In the genomic region with DNA sequence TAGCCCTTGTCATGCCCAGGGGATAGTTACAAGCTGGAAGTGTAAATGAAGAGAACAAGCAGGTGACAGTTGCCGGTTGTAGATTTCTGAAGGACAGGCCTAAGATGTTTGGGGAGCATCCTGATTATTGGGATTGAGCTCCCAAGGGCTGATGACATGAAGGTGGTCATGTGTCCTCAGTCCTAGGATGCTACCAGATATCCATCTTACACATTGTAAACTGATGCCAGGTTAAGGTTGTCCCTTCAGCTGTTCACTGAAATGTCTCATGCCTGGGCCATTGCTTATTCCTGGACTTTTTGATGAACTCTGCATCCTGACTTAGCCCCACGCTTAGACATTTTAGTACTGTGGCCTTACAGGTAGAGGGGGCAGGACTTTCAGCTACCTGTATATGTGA, we compare ENCODE assay signal across 9 cellular contexts. TPM values are rescaled to one million over a fixed set of nuclear protein-coding genes. Genes with fewer than 3 reads are reported as not detected.
DNase-seq lines count a peak whose midpoint lies in the region; ATAC-seq, FAIRE-seq and TF ChIP-seq lines count a peak whose summit lies in the region.
"Had no signal": no experiment of that assay in that cellular context is flagged by ENCODE, and none has a peak within 500 bp of the region (broad histone marks: within the 10 kb centered on the region; RNA-seq: fewer than 3 reads in every experiment).

No MANE protein-coding gene starts in this region.

- CTCF ChIA-PET in A673 (lab: Charles Lee): no interaction called here

- in situ Hi-C loops in brain microvascular endothelial cell (cut with HindIII; ENCODE audit: low pct_ligation_motif_present, low sequenced_read_pairs): no loop called here

- intact Hi-C loops in A673 (cut with micrococcal nuclease; ENCODE audit: unreplicated experiment) (no loop called here), pancreas (cut with DNase I) (no loop called here)

- peaks cover 10% of the 10 kb centered on the region for H3K36me3 ChIP-seq in A673 (ENCODE audit: insufficient read depth, low read length, poor library complexity, severe bottlenecking)
- H3K36me3 ChIP-seq in brain microvascular endothelial cell (replicated peaks): no peaks in the 10 kb centered on the region
- peaks cover 0 to 2% of the 10 kb centered on the region in 2 donors for H3K36me3 ChIP-seq in muscle layer of duodenum (ENCODE audit: control insufficient read depth in 1 of 2, insufficient read depth in 2 of 2, low read length in 2 of 2)
- no peaks in the 10 kb centered on the region for H3K36me3 ChIP-seq in pancreas

- no peak for FAIRE-seq in pancreas (lab: Jason Lieb, UNC)

- H3K4me1 ChIP-seq in A673 (ENCODE audit: insufficient read depth, low read length, poor library complexity, severe bottlenecking) (peaks cover 13% of the 10 kb centered on the region), muscle layer of duodenum (ENCODE audit: control insufficient read depth in 1 of 2, insufficient read depth in 2 of 2, low read length in 2 of 2) (peaks cover 21 to 22% of the 10 kb centered on the region in 2 donors), pancreas (peaks cover 0 to 21% (median 6%) of the 10 kb centered on the region in 3 donors)

- H3K9me3 Mint-ChIP-seq in HFFc6: no peaks in the 10 kb centered on the region

- no peak for TF ChIP-seq CTCF in A673 (conservative IDR thresholded peaks at IDR 0.05; ENCODE audit: low read depth, low read length)
- no peak for TF ChIP-seq CTCF in HFFc6 (IDR thresholded peaks at IDR 0.05)
- TF ChIP-seq CTCF in brain microvascular endothelial cell (IDR thresholded peaks at IDR 0.05; ENCODE audit: low read depth, low read length, missing control alignments): no peak
- TF ChIP-seq CTCF in pancreas (IDR thresholded peaks at IDR 0.05): no peak

- H3K27me3 Mint-ChIP-seq in HFFc6 (ENCODE audit: insufficient read depth): no peaks in the 10 kb centered on the region

- peaks cover 35% of the 10 kb centered on the region for H3K4me1 Mint-ChIP-seq in HFFc6 (ENCODE audit: low read depth)

- H3K4me3 Mint-ChIP-seq in HFFc6: peak overlapping the region; percentile 89

- peaks cover 7% of the 10 kb centered on the region for H3K36me3 Mint-ChIP-seq in HFFc6 (ENCODE audit: low read depth)

- H3K27ac ChIP-seq in A673 (ENCODE audit: low read depth, low read length, poor library complexity, severe bottlenecking) (no peak overlapping the region), brain microvascular endothelial cell (no peak overlapping the region), muscle layer of duodenum (ENCODE audit: low read length) (no peak overlapping the region), pancreas (peak overlapping the region in 2 of 4 donors; percentile 10 to 50)

- BruUV-seq in A673 (replicated peaks; lab: Mats Ljungman, UMichigan): TSS peak; percentile 48

- POLR2A ChIA-PET in A673 (lab: Charles Lee; ENCODE audit: low non-redundant PET): no interaction called here

- no peak overlapping the region for H3K27ac Mint-ChIP-seq in HFFc6

- ATAC-seq in HG03159 (IDR thresholded peaks at IDR 0.05; ENCODE audit: unreplicated experiment) (no peak), pancreas (no peak)

- WGBS in pancreas, 2 donors: 62 to 73% methylated on average over 2 of the region's 2 CpGs

- DNase-seq in A673 (ENCODE audit: low spot score) (no peak), HFFc6 (no peak), brain microvascular endothelial cell (no peak), NK-92 (lab: John Stamatoyannopoulos, UW; ENCODE audit: unreplicated experiment) (no peak), pancreas (no peak), SK-N-DZ (ENCODE audit: low spot score) (no peak)
- DNase-seq: NCI-H226 had no signal

- H3K4me3 ChIP-seq in A673 (ENCODE audit: low read depth, low read length, poor library complexity, severe bottlenecking) (peak overlapping the region; percentile 83), brain microvascular endothelial cell (ENCODE audit: low read depth, low read length) (peak overlapping the region; percentile 76), muscle layer of duodenum (ENCODE audit: low read depth in 1 of 2, low read length in 2 of 2) (peak overlapping the region; percentile 67 to 77), pancreas (peak overlapping the region in 2 of 4 donors; percentile 86 to 97)

- H3K9me3 ChIP-seq in A673 (ENCODE audit: low read depth, low read length, poor library complexity, severe bottlenecking) (no peaks in the 10 kb centered on the region), muscle layer of duodenum (ENCODE audit: control insufficient read depth in 1 of 2, low read length in 2 of 2) (no peaks in the 10 kb centered on the region), pancreas (no peaks in the 10 kb centered on the region)

- H3K27me3 ChIP-seq in A673 (replicated peaks; ENCODE audit: insufficient read depth, low read depth, low read length, poor library complexity): no peaks in the 10 kb centered on the region
- no peaks in the 10 kb centered on the region for H3K27me3 ChIP-seq in brain microvascular endothelial cell (replicated peaks)
- H3K27me3 ChIP-seq in muscle layer of duodenum (ENCODE audit: low read depth, low read length): no peaks in the 10 kb centered on the region
- no peaks in the 10 kb centered on the region for H3K27me3 ChIP-seq in pancreas

RNA-seq across cellular contexts. Expression of a gene that starts 1.3 kb away (rescaled TPM):
- total RNA-seq in A673 (2021) (108 and 114 TPM in 2 replicates), pancreas (10 to 100 TPM; 38.4 to 83.3 (median 49.3) TPM)
- total RNA-seq in HFFc6 (2021; fragmentation: NEBNext Ultra II Directional; extraction: Animal tissue kit (Norgen Biotek cat#: 25700)): 10 to 100 TPM; 33.2 to 42.4 (median 36.6) TPM
- 100 to 1,000 TPM in 1 of 2 donors, 10 to 100 TPM in 1; 81.4 to 199 TPM for polyA plus RNA-seq in pancreas
- polyA plus RNA-seq in SK-N-DZ (2014; cell fraction: cytosol; rRNA removed): 6.3 and 10.1 TPM in 2 replicates
- polyA plus RNA-seq in SK-N-DZ (2014; cell fraction: nucleus; rRNA removed): 50.3 and 58.3 TPM in 2 replicates

RNA-seq across cellular contexts. Expression of a gene that starts 46.5 kb away (rescaled TPM):
- total RNA-seq in A673 (2021): 2,816 and 3,047 TPM in 2 replicates
- total RNA-seq in HFFc6 (2021; fragmentation: NEBNext Ultra II Directional; extraction: Animal tissue kit (Norgen Biotek cat#: 25700)): 1,000 to 10,000 TPM; 2,348 to 2,538 (median 2,460) TPM
- 100 to 1,000 TPM; 281 to 533 (median 512) TPM for total RNA-seq in pancreas
- 1,000 to 10,000 TPM; 1,017 to 1,024 TPM for polyA plus RNA-seq in pancreas
- polyA plus RNA-seq in SK-N-DZ (2014; cell fraction: cytosol; rRNA removed): 6,023 and 7,004 TPM in 2 replicates
- polyA plus RNA-seq in SK-N-DZ (2014; cell fraction: nucleus; rRNA removed): 2,878 and 3,315 TPM in 2 replicates
